Comparison of ENCODE assay signal across 11 cellular contexts in the genomic region with DNA sequence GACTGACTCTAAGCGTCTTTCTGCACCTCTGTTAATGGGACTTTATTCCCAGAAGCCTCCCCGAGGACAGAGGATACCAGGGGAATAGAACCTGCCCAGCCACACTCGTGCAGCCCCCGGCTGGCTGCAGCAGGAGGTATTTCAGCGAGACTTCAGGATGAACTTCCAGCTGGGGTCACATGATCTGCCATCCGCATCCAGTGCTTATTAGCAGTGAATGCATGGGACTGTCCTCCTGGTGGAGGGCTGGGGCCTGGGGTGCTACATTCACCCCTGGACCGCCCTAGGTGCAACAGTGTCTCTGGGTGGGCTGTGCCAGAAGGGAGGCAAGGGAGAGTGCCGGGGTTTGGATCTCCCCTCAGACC. TPM values are rescaled to one million over a fixed set of nuclear protein-coding genes. Genes with fewer than 3 reads are reported as not detected.
DNase-seq lines count a peak whose midpoint lies in the region; ATAC-seq, FAIRE-seq and TF ChIP-seq lines count a peak whose summit lies in the region.
"Had no signal": no experiment of that assay in that cellular context is flagged by ENCODE, and none has a peak within 500 bp of the region (broad histone marks: within the 10 kb centered on the region; RNA-seq: fewer than 3 reads in every experiment).

No MANE protein-coding gene starts in this region.

- CTCF ChIA-PET in CD8-positive, alpha-beta T cell (lab: Charles Lee) = no interaction called here
- CTCF ChIA-PET in WTC11 (lab: Charles Lee) = interaction anchor here (5.3 to 14.8 kb wide), 2 partner anchors 25 to 26 kb away, joined by 57 to 457 read pairs; no protein-coding TSS in a partner anchor
- CTCF ChIA-PET in endothelial cell of umbilical vein (lab: Charles Lee) = interaction anchor here (0.8 to 2.5 kb wide), 4 partner anchors 12 to 25 kb away, joined by 3 to 14 read pairs (median 4); no protein-coding TSS in a partner anchor
- CTCF ChIA-PET in PC-9 (lab: Charles Lee) = no interaction called here

- 77 to 89% (median 79%) methylated on average over 8 of the region's 8 CpGs for WGBS in psoas muscle, 3 donors

- no peaks in the 10 kb centered on the region for H3K9me1 ChIP-seq in endothelial cell of umbilical vein (replicated peaks; ENCODE audit: control insufficient read depth, extremely low read depth, insufficient read depth, low read length)

- no peaks in the 10 kb centered on the region for H4K20me1 ChIP-seq in endothelial cell of umbilical vein (replicated peaks; ENCODE audit: control insufficient read depth, extremely low read depth, insufficient read depth, low read length)
- H4K20me1 ChIP-seq in PC-9 (ENCODE audit: insufficient read depth) = no peaks in the 10 kb centered on the region

- no peak for TF ChIP-seq POLR2A in endothelial cell of umbilical vein (IDR thresholded peaks at IDR 0.05; ENCODE audit: low read depth, low read length)

- POLR2A ChIA-PET in CD8-positive, alpha-beta T cell (lab: Charles Lee) = no interaction called here
- POLR2A ChIA-PET in WTC11 (lab: Charles Lee) (interaction anchor here (0.6 kb wide), 1 partner anchor 24 kb away, joined by 4 read pairs; no protein-coding TSS in a partner anchor), endothelial cell of umbilical vein (lab: Charles Lee) (no interaction called here), PC-9 (lab: Charles Lee; ENCODE audit: unreplicated experiment) (no interaction called here)

- BruUV-seq in endothelial cell of umbilical vein (replicated peaks; lab: Mats Ljungman, UMichigan) (TSS peak; percentile 44), PC-9 (replicated peaks; lab: Mats Ljungman, UMichigan) (no TSS peak)

- no peak overlapping the region for H3K9ac ChIP-seq in endothelial cell of umbilical vein (replicated peaks; ENCODE audit: extremely low read depth, insufficient read depth, low read length)

- intact Hi-C loops in CD8-positive, alpha-beta T cell (cut with DNase I, micrococcal nuclease) = loop anchor here (5.0 kb wide), 6 partner anchors 33 to 643 kb away; partner anchors contain the start of genes AP2A2 (in 1 of the 2) and TOLLIP (in 1 of the 2)
- intact Hi-C loops in endothelial cell of umbilical vein (cut with micrococcal nuclease) = loop anchor here (5.0 to 10.0 kb wide), 3 partner anchors 33 to 308 kb away; partner anchors contain the start of gene TOLLIP
- intact Hi-C loops in psoas muscle (cut with DNase I) = loop anchor here in 1 of 2 donors (5.0 to 10.0 kb wide), 4 partner anchors 38 to 366 kb away; no protein-coding TSS in a partner anchor
- intact Hi-C loops in PC-9 (cut with micrococcal nuclease; ENCODE audit: unreplicated experiment) = no loop called here

- H3K4me2 ChIP-seq in endothelial cell of umbilical vein (ENCODE audit: insufficient read depth, low read length) (no peak overlapping the region), PC-9 (no peak overlapping the region)

- dilution Hi-C loops in endothelial cell of umbilical vein (cut with MboI; ENCODE audit: extremely low pct_ligation_motif_present, low sequenced_read_pairs) = no loop called here

- peak in 1 of 7 experiments; percentile 5 for DNase-seq in CD8-positive, alpha-beta T cell
- DNase-seq in WTC11 (ENCODE audit: low spot score) = no peak
- DNase-seq in endothelial cell of umbilical vein (ENCODE audit: low read depth, low spot score) = no peak
- DNase-seq in psoas muscle = no peak
- no peak for DNase-seq in PC-9
- DNase-seq in nucleus accumbens (lab: John Stamatoyannopoulos, UW) = no peak
- no peak for DNase-seq in H7
- DNase-seq in NCI-H2107 treated with DMSO at 0.1 percent for 48 hours (lab: John Stamatoyannopoulos, UW; ENCODE audit: unreplicated experiment) = no peak
- DNase-seq: NCI-H1436, SHP77 had no signal

- ATAC-seq in CD8-positive, alpha-beta T cell = no peak
- ATAC-seq in WTC11 (no peak), psoas muscle (no peak)

- no peaks in the 10 kb centered on the region for H3K9me3 ChIP-seq in CD8-positive, alpha-beta T cell (ENCODE audit: low read length)
- H3K9me3 ChIP-seq in endothelial cell of umbilical vein (replicated peaks; ENCODE audit: control insufficient read depth, insufficient read depth, low read length) (no peaks in the 10 kb centered on the region), psoas muscle (no peaks in the 10 kb centered on the region), PC-9 (ENCODE audit: insufficient read depth, low read depth) (no peaks in the 10 kb centered on the region)

- no peak for FAIRE-seq in endothelial cell of umbilical vein (lab: Jason Lieb, UNC)

- H3K4me1 Mint-ChIP-seq in CD8-positive, alpha-beta T cell (ENCODE audit: low read depth) = peaks cover 38% of the 10 kb centered on the region
- H3K4me1 Mint-ChIP-seq in WTC11 = peaks cover 13% of the 10 kb centered on the region

- H3K27me3 Mint-ChIP-seq in CD8-positive, alpha-beta T cell (ENCODE audit: low read depth) = no peaks in the 10 kb centered on the region
- H3K27me3 Mint-ChIP-seq in WTC11 (ENCODE audit: low read depth) = peaks cover 54% of the 10 kb centered on the region

- no peak overlapping the region for H3K27ac ChIP-seq in CD8-positive, alpha-beta T cell (ENCODE audit: low read depth, low read length)
- H3K27ac ChIP-seq in endothelial cell of umbilical vein (ENCODE audit: insufficient read depth, low read depth, low read length) = no peak overlapping the region
- H3K27ac ChIP-seq in psoas muscle = peak overlapping the region; percentile 82
- no peak overlapping the region for H3K27ac ChIP-seq in PC-9

- no peaks in the 10 kb centered on the region for H3K79me2 ChIP-seq in endothelial cell of umbilical vein (ENCODE audit: control insufficient read depth, insufficient read depth, low read length)
- H3K79me2 ChIP-seq in PC-9 (ENCODE audit: low read depth) = no peaks in the 10 kb centered on the region

- no peaks in the 10 kb centered on the region for H3K27me3 ChIP-seq in CD8-positive, alpha-beta T cell (ENCODE audit: insufficient read depth, low read length)
- H3K27me3 ChIP-seq in endothelial cell of umbilical vein (ENCODE audit: control insufficient read depth in 2 of 2, insufficient read depth in 2 of 2, low read length in 2 of 2) (peaks cover 10 to 16% of the 10 kb centered on the region in 2 experiments), psoas muscle (ENCODE audit: insufficient read depth in 3 of 3, low read length in 2 of 3) (no peaks in the 10 kb centered on the region), PC-9 (ENCODE audit: insufficient read depth, low read depth) (peaks cover 8% of the 10 kb centered on the region; the same call in 1 of the 2 replicates), H7 (ENCODE audit: control insufficient read depth, insufficient read depth, low read length) (peaks cover 43% of the 10 kb centered on the region)

- H2AFZ ChIP-seq in endothelial cell of umbilical vein (ENCODE audit: low read depth, low read length) (no peak overlapping the region), PC-9 (no peak overlapping the region)

- H3K4me3 Mint-ChIP-seq in CD8-positive, alpha-beta T cell = peak overlapping the region; percentile 79
- peak overlapping the region; percentile 38; the same call in 1 of the 2 replicates for H3K4me3 Mint-ChIP-seq in WTC11

- H3K4me3 ChIP-seq in CD8-positive, alpha-beta T cell (ENCODE audit: low read depth, low read length) = peak overlapping the region; percentile 63
- no peak overlapping the region for H3K4me3 ChIP-seq in endothelial cell of umbilical vein (replicated peaks in 1 of 3; ENCODE audit: insufficient read depth in 1 of 3, low read depth in 1 of 3, low read length in 3 of 3)
- peak overlapping the region; percentile 73 for H3K4me3 ChIP-seq in psoas muscle
- H3K4me3 ChIP-seq in PC-9 = no peak overlapping the region
- no peak overlapping the region for H3K4me3 ChIP-seq in H7 (ENCODE audit: insufficient read depth, low read depth, low read length)

- H3K27ac Mint-ChIP-seq in CD8-positive, alpha-beta T cell = peak overlapping the region; percentile 80
- no peak overlapping the region for H3K27ac Mint-ChIP-seq in WTC11

- H3K4me1 ChIP-seq in CD8-positive, alpha-beta T cell (ENCODE audit: insufficient read depth, low read length) = peaks cover 54% of the 10 kb centered on the region
- H3K4me1 ChIP-seq in endothelial cell of umbilical vein (ENCODE audit: control insufficient read depth, extremely low read depth, insufficient read depth, low read length) (peaks cover 5% of the 10 kb centered on the region), psoas muscle (peaks cover 22% of the 10 kb centered on the region), PC-9 (replicated peaks; ENCODE audit: insufficient read depth) (no peaks in the 10 kb centered on the region; the same call in 1 of the 2 replicates)

- TF ChIP-seq CTCF in CD8-positive, alpha-beta T cell (IDR thresholded peaks at IDR 0.05) = no peak
- no peak for TF ChIP-seq CTCF in WTC11 (IDR thresholded peaks at IDR 0.05)
- TF ChIP-seq CTCF in endothelial cell of umbilical vein (IDR thresholded peaks at IDR 0.05; ENCODE audit: extremely low read depth in 1 of 2, insufficient read depth in 1 of 2, low read depth in 1 of 2, low read length in 2 of 2) = no peak
- no peak for TF ChIP-seq CTCF in psoas muscle (IDR thresholded peaks at IDR 0.05)
- TF ChIP-seq CTCF in PC-9 (conservative IDR thresholded peaks at IDR 0.05) = no peak

- no peaks in the 10 kb centered on the region for H3K36me3 ChIP-seq in CD8-positive, alpha-beta T cell (ENCODE audit: insufficient read depth, low read length)
- H3K36me3 ChIP-seq in endothelial cell of umbilical vein (ENCODE audit: control insufficient read depth in 2 of 2, extremely low read depth in 1 of 2, insufficient read depth in 2 of 2, low read length in 2 of 2) = no peaks in the 10 kb centered on the region
- H3K36me3 ChIP-seq in psoas muscle (ENCODE audit: insufficient read depth in 1 of 2, low read depth in 1 of 2) = no peaks in the 10 kb centered on the region
- H3K36me3 ChIP-seq in PC-9 (ENCODE audit: low read depth) = no peaks in the 10 kb centered on the region
- H3K36me3 ChIP-seq in H7 (replicated peaks; ENCODE audit: control insufficient read depth, insufficient read depth, low read length) = no peaks in the 10 kb centered on the region

- H3F3A ChIP-seq in PC-9 (ENCODE audit: insufficient read depth, low read depth) = peaks cover 6% of the 10 kb centered on the region; the same call in 1 of the 2 replicates

- no peaks in the 10 kb centered on the region for H3K36me3 Mint-ChIP-seq in CD8-positive, alpha-beta T cell
- no peaks in the 10 kb centered on the region for H3K36me3 Mint-ChIP-seq in WTC11

- no peaks in the 10 kb centered on the region for H3K9me3 Mint-ChIP-seq in CD8-positive, alpha-beta T cell
- H3K9me3 Mint-ChIP-seq in WTC11 = no peaks in the 10 kb centered on the region

- H3K9me2 ChIP-seq in PC-9 (ENCODE audit: insufficient read depth) = no peaks in the 10 kb centered on the region

RNA-seq across cellular contexts. Expression of gene DUSP8, which starts 1.6 kb away (rescaled TPM):
- 100 to 1,000 TPM; 123 to 130 TPM for total RNA-seq in CD8-positive, alpha-beta T cell
- 1.7 to 2.5 TPM (median 2.4 TPM) in 3 replicates for total RNA-seq in WTC11 (2021)
- total RNA-seq in endothelial cell of umbilical vein = 5.9 and 8.7 TPM in 2 replicates
- 4.6 and 6.0 TPM in 2 replicates for polyA plus RNA-seq in endothelial cell of umbilical vein
- 5.1 and 6.6 TPM in 2 replicates for polyA plus RNA-seq in endothelial cell of umbilical vein (2011; cell fraction: cytosol; rRNA removed)
- polyA plus RNA-seq in endothelial cell of umbilical vein (2011; cell fraction: nucleus; rRNA removed) = 13.2 and 16.4 TPM in 2 replicates
- 4.3 and 11.1 TPM in 2 replicates for polyA plus RNA-seq in endothelial cell of umbilical vein (2012)
- polyA minus RNA-seq in endothelial cell of umbilical vein = 2.1 and 6.7 TPM in 2 replicates
- 6.1 TPM for polyA minus RNA-seq in endothelial cell of umbilical vein (2011; cell fraction: cytosol; rRNA and poly(A)+ RNA removed)
- 2.9 and 3.4 TPM in 2 replicates for polyA minus RNA-seq in endothelial cell of umbilical vein (2011; cell fraction: nucleus; rRNA and poly(A)+ RNA removed)
- total RNA-seq in psoas muscle = 10 to 100 TPM in 3 of 4 donors, 1 to 10 TPM in 1; 9.9 to 15.2 (median 14.0) TPM
- polyA plus RNA-seq in psoas muscle = 1 to 10 TPM; 1.0 to 4.4 (median 3.5) TPM
- 2.6 and 4.2 TPM in 2 replicates for total RNA-seq in PC-9 (2021)
- 1.7 and 2.7 TPM in 2 replicates for total RNA-seq in H7 (2014; rRNA removed; shearing (Covaris generic))

RNA-seq across cellular contexts. Expression of gene KRTAP5-1, which starts 14.6 kb away (rescaled TPM):
- total RNA-seq in CD8-positive, alpha-beta T cell = not detected
- total RNA-seq in WTC11 (2021) (not detected in 3 replicates), endothelial cell of umbilical vein (not detected in 2 replicates), psoas muscle (not detected), PC-9 (2021) (not detected in 2 replicates)
- polyA plus RNA-seq in endothelial cell of umbilical vein (not detected in 2 replicates), psoas muscle (not detected)
- polyA plus RNA-seq in endothelial cell of umbilical vein (2011; cell fraction: cytosol; rRNA removed) = not detected in 2 replicates
- not detected in 2 replicates for polyA plus RNA-seq in endothelial cell of umbilical vein (2011; cell fraction: nucleus; rRNA removed)
- polyA plus RNA-seq in endothelial cell of umbilical vein (2012) = not detected in 2 replicates
- polyA minus RNA-seq in endothelial cell of umbilical vein = not detected in 2 replicates
- not detected for polyA minus RNA-seq in endothelial cell of umbilical vein (2011; cell fraction: cytosol; rRNA and poly(A)+ RNA removed)
- not detected in 2 replicates for polyA minus RNA-seq in endothelial cell of umbilical vein (2011; cell fraction: nucleus; rRNA and poly(A)+ RNA removed)
- total RNA-seq in H7 (2014; rRNA removed; shearing (Covaris generic)) = not detected in 2 replicates
- total RNA-seq: myocyte had no signal

RNA-seq across cellular contexts. Expression of gene KRTAP5-2, which starts 27.6 kb away (rescaled TPM):
- total RNA-seq in CD8-positive, alpha-beta T cell = not detected
- total RNA-seq in WTC11 (2021) = not detected in 3 replicates
- not detected in 2 replicates for total RNA-seq in endothelial cell of umbilical vein
- not detected in 2 replicates for polyA plus RNA-seq in endothelial cell of umbilical vein
- polyA plus RNA-seq in endothelial cell of umbilical vein (2011; cell fraction: cytosol; rRNA removed) = not detected in 2 replicates
- polyA plus RNA-seq in endothelial cell of umbilical vein (2011; cell fraction: nucleus; rRNA removed) = not detected in 2 replicates
- polyA plus RNA-seq in endothelial cell of umbilical vein (2012) = not detected in 2 replicates
- polyA minus RNA-seq in endothelial cell of umbilical vein = not detected in 2 replicates
- polyA minus RNA-seq in endothelial cell of umbilical vein (2011; cell fraction: cytosol; rRNA and poly(A)+ RNA removed) = not detected
- not detected in 2 replicates for polyA minus RNA-seq in endothelial cell of umbilical vein (2011; cell fraction: nucleus; rRNA and poly(A)+ RNA removed)
- not detected for total RNA-seq in psoas muscle
- not detected for polyA plus RNA-seq in psoas muscle
- total RNA-seq in PC-9 (2021) = not detected in 2 replicates
- total RNA-seq in H7 (2014; rRNA removed; shearing (Covaris generic)) = not detected in 2 replicates
- total RNA-seq: myocyte had no signal

RNA-seq across cellular contexts. Expression of gene KRTAP5-3, which starts 37.8 kb away (rescaled TPM):
- not detected for total RNA-seq in CD8-positive, alpha-beta T cell
- not detected in 3 replicates for total RNA-seq in WTC11 (2021)
- total RNA-seq in endothelial cell of umbilical vein = not detected in 2 replicates
- not detected in 2 replicates for polyA plus RNA-seq in endothelial cell of umbilical vein
- not detected in 2 replicates for polyA plus RNA-seq in endothelial cell of umbilical vein (2011; cell fraction: cytosol; rRNA removed)
- polyA plus RNA-seq in endothelial cell of umbilical vein (2011; cell fraction: nucleus; rRNA removed) = not detected in 2 replicates
- not detected in 2 replicates for polyA plus RNA-seq in endothelial cell of umbilical vein (2012)
- polyA minus RNA-seq in endothelial cell of umbilical vein = not detected in 2 replicates
- polyA minus RNA-seq in endothelial cell of umbilical vein (2011; cell fraction: cytosol; rRNA and poly(A)+ RNA removed) = not detected
- polyA minus RNA-seq in endothelial cell of umbilical vein (2011; cell fraction: nucleus; rRNA and poly(A)+ RNA removed) = not detected in 2 replicates
- total RNA-seq in psoas muscle = not detected
- not detected for polyA plus RNA-seq in psoas muscle
- not detected in 2 replicates for total RNA-seq in PC-9 (2021)
- total RNA-seq in H7 (2014; rRNA removed; shearing (Covaris generic)) = not detected in 2 replicates
- total RNA-seq: myocyte had no signal

RNA-seq across cellular contexts. Expression of gene KRTAP5-4, which starts 51.4 kb away (rescaled TPM):
- not detected for total RNA-seq in CD8-positive, alpha-beta T cell
- not detected in 3 replicates for total RNA-seq in WTC11 (2021)
- not detected in 2 replicates for total RNA-seq in endothelial cell of umbilical vein
- not detected in 2 replicates for polyA plus RNA-seq in endothelial cell of umbilical vein
- polyA plus RNA-seq in endothelial cell of umbilical vein (2011; cell fraction: cytosol; rRNA removed) = not detected in 2 replicates
- not detected in 2 replicates for polyA plus RNA-seq in endothelial cell of umbilical vein (2011; cell fraction: nucleus; rRNA removed)
- not detected in 2 replicates for polyA plus RNA-seq in endothelial cell of umbilical vein (2012)
- not detected in 2 replicates for polyA minus RNA-seq in endothelial cell of umbilical vein
- not detected for polyA minus RNA-seq in endothelial cell of umbilical vein (2011; cell fraction: cytosol; rRNA and poly(A)+ RNA removed)
- polyA minus RNA-seq in endothelial cell of umbilical vein (2011; cell fraction: nucleus; rRNA and poly(A)+ RNA removed) = not detected in 2 replicates
- not detected for total RNA-seq in psoas muscle
- polyA plus RNA-seq in psoas muscle = not detected
- total RNA-seq in PC-9 (2021) = not detected in 2 replicates
- not detected in 2 replicates for total RNA-seq in H7 (2014; rRNA removed; shearing (Covaris generic))
- total RNA-seq: myocyte had no signal

Comparison
In these comparisons a context has a peak if more than half of its experiments do, and no peak if none do; other contexts are left out.
1. H3K4me3 ChIP-seq: peak in CD8-positive, alpha-beta T cell (single experiment) and psoas muscle (single experiment); none in endothelial cell of umbilical vein (0 of 3), PC-9 (single experiment) and H7 (single experiment).
2. RNA of gene DUSP8, which starts 1.6 kb away (total RNA-seq): 123 to 130 TPM in CD8-positive, alpha-beta T cell; 9.9 to 15.2 TPM in psoas muscle, 5.9 to 8.7 TPM in endothelial cell of umbilical vein, 2.6 to 4.2 TPM in PC-9, 1.7 to 2.5 TPM in WTC11 and 1.7 to 2.7 TPM in H7; every median in the first group is over 4 times any median in the second.
3. CTCF ChIA-PET loops: an anchor here in WTC11 (5.3 to 14.8 kb wide) and endothelial cell of umbilical vein (0.8 to 2.5 kb wide); none called in CD8-positive, alpha-beta T cell and PC-9.